In genomic region chr10:80149123-80149522, GRCh38 we compare ENCODE assay signal across 20 cellular contexts. TPM values are rescaled to one million over a fixed set of nuclear protein-coding genes. Genes with fewer than 3 reads are reported as not detected.
DNase-seq lines count a peak whose midpoint lies in the region; ATAC-seq and TF ChIP-seq lines count a peak whose summit lies in the region.
"Had no signal": no experiment of that assay in that cellular context is flagged by ENCODE, and none has a peak within 500 bp of the region (broad histone marks: within the 10 kb centered on the region; RNA-seq: fewer than 3 reads in every experiment).

No MANE protein-coding gene starts in this region.

- H3K36me3 ChIP-seq in ovary, result no peaks in the 10 kb centered on the region

- intact Hi-C loops in activated T-helper 1 cell treated with anti-CD3 and anti-CD28 coated beads, Interleukin-12 subunit alpha, Interleukin-12 subunit beta, Interleukin-2, Interleukin-4 antibody, amounts not matched to agents 30 ng/mL and 10 ng/mL and 1 ng/mL, durations not matched to agents 14 hours and 24 hours and 36 hours (cut with micrococcal nuclease), result no loop called here
- intact Hi-C loops in ovary (cut with DNase I), result no loop called here
- intact Hi-C loops in CD14-positive monocyte (cut with micrococcal nuclease), result loop anchor here in 1 of 2 donors (5.0 kb wide), 1 partner anchor 58 kb away; the partner anchor contains the start of gene ANXA11

- H3K27me3 Mint-ChIP-seq in activated naive CD8-positive, alpha-beta T cell, result no peaks in the 10 kb centered on the region
- no peaks in the 10 kb centered on the region for H3K27me3 Mint-ChIP-seq in activated naive CD8-positive, alpha-beta T cell treated with anti-CD3 and anti-CD28 coated beads for 36 hours
- H3K27me3 Mint-ChIP-seq in activated T-helper 1 cell treated with anti-CD3 and anti-CD28 coated beads, Interleukin-12 subunit alpha, Interleukin-12 subunit beta, Interleukin-2, Interleukin-4 antibody, amounts not matched to agents 30 ng/mL and 10 ng/mL and 1 ng/mL, durations not matched to agents 14 hours and 24 hours and 36 hours (ENCODE audit: insufficient read depth), result no peaks in the 10 kb centered on the region
- no peaks in the 10 kb centered on the region for H3K27me3 Mint-ChIP-seq in naive thymus-derived CD8-positive, alpha-beta T cell
- peaks cover 3 to 11% (median 10%) of the 10 kb centered on the region in 3 donors for H3K27me3 Mint-ChIP-seq in CD14-positive monocyte (ENCODE audit: low read depth in 3 of 3)

- WGBS in ovary, 3 donors, result 91 to 94% (median 94%) methylated on average over 2 of the region's 2 CpGs

- no peak for DNase-seq in activated naive CD8-positive, alpha-beta T cell treated with anti-CD3 and anti-CD28 coated beads for 36 hours
- no peak for DNase-seq in activated T-helper 1 cell treated with anti-CD3 and anti-CD28 coated beads, Interleukin-12 subunit alpha, Interleukin-12 subunit beta, Interleukin-2, Interleukin-4 antibody, amounts not matched to agents 30 ng/mL and 10 ng/mL and 1 ng/mL, durations not matched to agents 14 hours and 24 hours and 36 hours (ENCODE audit: low spot score)
- no peak for DNase-seq in naive thymus-derived CD8-positive, alpha-beta T cell
- DNase-seq in ovary (no peak), CD14-positive monocyte (ENCODE audit: low spot score) (no peak)
- DNase-seq: GF-D8, KBM-7, NCI-H1105, NCI-H1694 treated with DMSO at 0.1 percent for 48 hours, NCI-H2107, NCI-H510A, NCI-H774, OCI-M1, RPMI8226, SHP77 treated with DMSO at 0.1 percent for 48 hours, SK-N-SH had no signal

- no peaks in the 10 kb centered on the region for H3K27me3 ChIP-seq in ovary

- peaks cover 15% of the 10 kb centered on the region for H3K4me1 Mint-ChIP-seq in activated naive CD8-positive, alpha-beta T cell (ENCODE audit: low read depth)
- peaks cover 15% of the 10 kb centered on the region for H3K4me1 Mint-ChIP-seq in activated naive CD8-positive, alpha-beta T cell treated with anti-CD3 and anti-CD28 coated beads for 36 hours
- H3K4me1 Mint-ChIP-seq in activated T-helper 1 cell treated with anti-CD3 and anti-CD28 coated beads, Interleukin-12 subunit alpha, Interleukin-12 subunit beta, Interleukin-2, Interleukin-4 antibody, amounts not matched to agents 30 ng/mL and 10 ng/mL and 1 ng/mL, durations not matched to agents 14 hours and 24 hours and 36 hours (ENCODE audit: low read depth), result peaks cover 14% of the 10 kb centered on the region
- H3K4me1 Mint-ChIP-seq in naive thymus-derived CD8-positive, alpha-beta T cell, result peaks cover 10 to 29% (median 18%) of the 10 kb centered on the region in 4 donors
- peaks cover 14% of the 10 kb centered on the region for H3K4me1 Mint-ChIP-seq in CD14-positive monocyte

- TF ChIP-seq POLR2A in ovary (IDR thresholded peaks at IDR 0.05), result no peak

- peak overlapping the region; percentile 16 for H3K27ac Mint-ChIP-seq in activated naive CD8-positive, alpha-beta T cell
- no peak overlapping the region for H3K27ac Mint-ChIP-seq in activated naive CD8-positive, alpha-beta T cell treated with anti-CD3 and anti-CD28 coated beads for 36 hours
- H3K27ac Mint-ChIP-seq in activated T-helper 1 cell treated with anti-CD3 and anti-CD28 coated beads, Interleukin-12 subunit alpha, Interleukin-12 subunit beta, Interleukin-2, Interleukin-4 antibody, amounts not matched to agents 30 ng/mL and 10 ng/mL and 1 ng/mL, durations not matched to agents 14 hours and 24 hours and 36 hours, result peak overlapping the region; percentile 35
- peak overlapping the region in 7 of 10 donors; percentile 0 to 71 (median 38) for H3K27ac Mint-ChIP-seq in naive thymus-derived CD8-positive, alpha-beta T cell
- H3K27ac Mint-ChIP-seq in CD14-positive monocyte, result no peak overlapping the region

- H3K4me3 ChIP-seq in ovary, result no peak overlapping the region
- H3K4me3 ChIP-seq: A549; BLaER1 treated with 17β-estradiol and CSF1 and Interleukin-3, amounts not matched to agents 10 nM and 100 nM had no signal

- H3K9me3 ChIP-seq in ovary, result no peaks in the 10 kb centered on the region
- H3K9me3 ChIP-seq: A549 had no signal

- no peak for ATAC-seq in naive thymus-derived CD8-positive, alpha-beta T cell
- ATAC-seq in GM18498 (IDR thresholded peaks at IDR 0.05; ENCODE audit: unreplicated experiment), result no peak
- ATAC-seq: A549 had no signal

- POLR2A ChIA-PET in naive thymus-derived CD8-positive, alpha-beta T cell (lab: Charles Lee), result interaction anchor here (0.6 kb wide), 1 partner anchor 439 kb away, joined by 3 read pairs; no protein-coding TSS in a partner anchor

- H3K9me3 Mint-ChIP-seq in activated naive CD8-positive, alpha-beta T cell (ENCODE audit: low read depth), result no peaks in the 10 kb centered on the region
- peaks cover 14% of the 10 kb centered on the region for H3K9me3 Mint-ChIP-seq in activated naive CD8-positive, alpha-beta T cell treated with anti-CD3 and anti-CD28 coated beads for 36 hours
- H3K9me3 Mint-ChIP-seq in activated T-helper 1 cell treated with anti-CD3 and anti-CD28 coated beads, Interleukin-12 subunit alpha, Interleukin-12 subunit beta, Interleukin-2, Interleukin-4 antibody, amounts not matched to agents 30 ng/mL and 10 ng/mL and 1 ng/mL, durations not matched to agents 14 hours and 24 hours and 36 hours, result no peaks in the 10 kb centered on the region
- H3K9me3 Mint-ChIP-seq in naive thymus-derived CD8-positive, alpha-beta T cell, result peaks cover 0 to 21% (median 10%) of the 10 kb centered on the region in 9 donors
- peaks cover 0 to 3% (median 0%) of the 10 kb centered on the region in 7 donors for H3K9me3 Mint-ChIP-seq in CD14-positive monocyte

- TF ChIP-seq EP300 in ovary (IDR thresholded peaks at IDR 0.05), result no peak

- TF ChIP-seq CTCF in ovary (IDR thresholded peaks at IDR 0.05), result no peak
- no peak for TF ChIP-seq CTCF in CD14-positive monocyte (IDR thresholded peaks at IDR 0.05)

- H3K36me3 Mint-ChIP-seq in activated naive CD8-positive, alpha-beta T cell, result peaks cover 31% of the 10 kb centered on the region
- peaks cover 57% of the 10 kb centered on the region for H3K36me3 Mint-ChIP-seq in activated naive CD8-positive, alpha-beta T cell treated with anti-CD3 and anti-CD28 coated beads for 36 hours
- peaks cover 33% of the 10 kb centered on the region for H3K36me3 Mint-ChIP-seq in activated T-helper 1 cell treated with anti-CD3 and anti-CD28 coated beads, Interleukin-12 subunit alpha, Interleukin-12 subunit beta, Interleukin-2, Interleukin-4 antibody, amounts not matched to agents 30 ng/mL and 10 ng/mL and 1 ng/mL, durations not matched to agents 14 hours and 24 hours and 36 hours (ENCODE audit: low read depth)
- H3K36me3 Mint-ChIP-seq in naive thymus-derived CD8-positive, alpha-beta T cell, result peaks cover 20 to 62% (median 43%) of the 10 kb centered on the region in 3 donors
- peaks cover 53 to 62% of the 10 kb centered on the region in 2 donors for H3K36me3 Mint-ChIP-seq in CD14-positive monocyte

- peaks cover 5% of the 10 kb centered on the region for H3K4me1 ChIP-seq in ovary (ENCODE audit: insufficient read depth)

- no peak overlapping the region for H3K27ac ChIP-seq in ovary
- H3K27ac ChIP-seq: A549; BLaER1 treated with 17β-estradiol and CSF1 and Interleukin-3, amounts not matched to agents 10 nM and 100 nM had no signal

- no peak overlapping the region for H3K4me3 Mint-ChIP-seq in activated naive CD8-positive, alpha-beta T cell
- H3K4me3 Mint-ChIP-seq in activated naive CD8-positive, alpha-beta T cell treated with anti-CD3 and anti-CD28 coated beads for 36 hours, result no peak overlapping the region
- H3K4me3 Mint-ChIP-seq in activated T-helper 1 cell treated with anti-CD3 and anti-CD28 coated beads, Interleukin-12 subunit alpha, Interleukin-12 subunit beta, Interleukin-2, Interleukin-4 antibody, amounts not matched to agents 30 ng/mL and 10 ng/mL and 1 ng/mL, durations not matched to agents 14 hours and 24 hours and 36 hours, result no peak overlapping the region
- no peak overlapping the region for H3K4me3 Mint-ChIP-seq in naive thymus-derived CD8-positive, alpha-beta T cell
- H3K4me3 Mint-ChIP-seq in CD14-positive monocyte, result no peak overlapping the region

RNA-seq across cellular contexts. Expression of gene PLAC9, which starts 16.6 kb away (rescaled TPM):
- not detected for total RNA-seq in activated naive CD8-positive, alpha-beta T cell treated with anti-CD3 and anti-CD28 coated beads for 36 hours
- total RNA-seq in activated T-helper 1 cell treated with anti-CD3 and anti-CD28 coated beads, Interleukin-12 subunit alpha, Interleukin-12 subunit beta, Interleukin-2, Interleukin-4 antibody, amounts not matched to agents 30 ng/mL and 10 ng/mL and 1 ng/mL, durations not matched to agents 14 hours and 24 hours and 36 hours, result not detected in 2 replicates
- not detected for total RNA-seq in naive thymus-derived CD8-positive, alpha-beta T cell
- under 1 TPM in 1 of 3 donors, not detected in 2; 0.32 TPM for polyA plus RNA-seq in naive thymus-derived CD8-positive, alpha-beta T cell
- total RNA-seq in ovary, result 10 to 100 TPM in 4 of 7 donors, 1 to 10 TPM in 3; 3.1 to 16.9 (median 10.4) TPM
- polyA plus RNA-seq in ovary (1 to 10 TPM; 4.3 to 6.3 TPM), CD14-positive monocyte (not detected)
- polyA plus RNA-seq: A549 had no signal

RNA-seq across cellular contexts. Expression of gene ANXA11, which starts 56.2 kb away (rescaled TPM):
- total RNA-seq in activated naive CD8-positive, alpha-beta T cell treated with anti-CD3 and anti-CD28 coated beads for 36 hours, result 100 to 1,000 TPM; 181 to 191 TPM
- total RNA-seq in activated T-helper 1 cell treated with anti-CD3 and anti-CD28 coated beads, Interleukin-12 subunit alpha, Interleukin-12 subunit beta, Interleukin-2, Interleukin-4 antibody, amounts not matched to agents 30 ng/mL and 10 ng/mL and 1 ng/mL, durations not matched to agents 14 hours and 24 hours and 36 hours, result 216 and 239 TPM in 2 replicates
- total RNA-seq in naive thymus-derived CD8-positive, alpha-beta T cell, result 100 to 1,000 TPM; 199 to 225 TPM
- 100 to 1,000 TPM; 199 to 294 (median 265) TPM for polyA plus RNA-seq in naive thymus-derived CD8-positive, alpha-beta T cell
- total RNA-seq in ovary, result 100 to 1,000 TPM in 6 of 7 donors, 10 to 100 TPM in 1; 44.2 to 159 (median 137) TPM
- 100 to 1,000 TPM in 1 of 2 donors, 10 to 100 TPM in 1; 55.9 to 372 TPM for polyA plus RNA-seq in ovary
- 100 to 1,000 TPM; 134 to 174 TPM for polyA plus RNA-seq in CD14-positive monocyte

Comparison
In these comparisons a context has a peak if more than half of its experiments do, and no peak if none do; other contexts are left out.
1. H3K27ac Mint-ChIP-seq: peak in activated naive CD8-positive, alpha-beta T cell (single experiment), activated T-helper 1 cell treated with anti-CD3 and anti-CD28 coated beads, Interleukin-12 subunit alpha, Interleukin-12 subunit beta, Interleukin-2, Interleukin-4 antibody, amounts not matched to agents 30 ng/mL and 10 ng/mL and 1 ng/mL, durations not matched to agents 14 hours and 24 hours and 36 hours (single experiment) and naive thymus-derived CD8-positive, alpha-beta T cell (7 of 10); none in activated naive CD8-positive, alpha-beta T cell treated with anti-CD3 and anti-CD28 coated beads for 36 hours (single experiment) and CD14-positive monocyte (0 of 7).